Comparison of ENCODE assay signal across 22 cellular contexts in genomic region chr5:178808886-178809285, GRCh38. TPM values are rescaled to one million over a fixed set of nuclear protein-coding genes. Genes with fewer than 3 reads are reported as not detected.
DNase-seq lines count a peak whose midpoint lies in the region; TF ChIP-seq lines count a peak whose summit lies in the region.
"Had no signal": no experiment of that assay in that cellular context is flagged by ENCODE, and none has a peak within 500 bp of the region (broad histone marks: within the 10 kb centered on the region; RNA-seq: fewer than 3 reads in every experiment).

No MANE protein-coding gene starts in this region.

- TF ChIP-seq CTCF in fibroblast of villous mesenchyme (IDR thresholded peaks at IDR 0.05; ENCODE audit: insufficient read depth, low read depth, low read length), result no peak
- TF ChIP-seq CTCF in nephron progenitor cell (IDR thresholded peaks at IDR 0.05), result no peak

- H3K4me1 Mint-ChIP-seq in nephron progenitor cell, result peaks cover 8% of the 10 kb centered on the region
- H3K4me1 Mint-ChIP-seq: CD8-positive, alpha-beta memory T cell had no signal

- peaks cover 7% of the 10 kb centered on the region for H3K27me3 Mint-ChIP-seq in nephron progenitor cell (ENCODE audit: low read depth, poor library complexity)

- no peak overlapping the region for H3K4me3 Mint-ChIP-seq in nephron progenitor cell
- H3K4me3 Mint-ChIP-seq: CD14-positive monocyte; CD4-positive, alpha-beta T cell; CD8-positive, alpha-beta memory T cell; HFFc6 had no signal

- H3K36me3 Mint-ChIP-seq in nephron progenitor cell (ENCODE audit: low read depth), result peaks cover 29% of the 10 kb centered on the region
- H3K36me3 Mint-ChIP-seq: CD14-positive monocyte; CD8-positive, alpha-beta memory T cell had no signal

- DNase-seq in NCI-H2171 treated with DMSO at 0.1 percent for 48 hours (lab: John Stamatoyannopoulos, UW), result peak; percentile 30
- DNase-seq in NCI-H2171 (lab: John Stamatoyannopoulos, UW), result no peak
- peak; percentile 8 for DNase-seq in fibroblast of villous mesenchyme (ENCODE audit: low read depth)
- no peak for DNase-seq in nephron progenitor cell
- no peak for DNase-seq in Ammon's horn (ENCODE audit: low spot score)
- no peak for DNase-seq in HuH-7.5 (ENCODE audit: low spot score)
- DNase-seq in OCI-M2 (lab: John Stamatoyannopoulos, UW; ENCODE audit: unreplicated experiment), result no peak
- DNase-seq in NCI-H345 (lab: John Stamatoyannopoulos, UW), result no peak
- DNase-seq: BE2C; CD4-positive, alpha-beta T cell; CD8-positive, alpha-beta memory T cell; DMS 273 treated with DMSO at 0.1 percent for 48 hours; DMS79; EL; GDM1; GM23248; H7; HCEC 1CT; HFFc6 had no signal

- peaks cover 59% of the 10 kb centered on the region for H3K9me3 Mint-ChIP-seq in nephron progenitor cell
- H3K9me3 Mint-ChIP-seq: CD4-positive, alpha-beta T cell had no signal

- no peak overlapping the region for H3K4me3 ChIP-seq in fibroblast of villous mesenchyme (ENCODE audit: low read depth, low read length)
- H3K4me3 ChIP-seq: BLaER1 treated with 17β-estradiol and CSF1 and Interleukin-3, amounts not matched to agents 10 nM and 100 nM; GM12878; GM23248 had no signal

- peak overlapping the region; percentile 17 for H3K27ac Mint-ChIP-seq in nephron progenitor cell
- H3K27ac Mint-ChIP-seq: CD14-positive monocyte; CD4-positive, alpha-beta T cell; CD8-positive, alpha-beta memory T cell; HFFc6 had no signal

RNA-seq across cellular contexts. Expression of gene ZNF354B, which starts 50.9 kb away (rescaled TPM):
- total RNA-seq in fibroblast of villous mesenchyme, result 10.3 and 12.5 TPM in 2 replicates

Comparison
In these comparisons a context has a peak if more than half of its experiments do, and no peak if none do; other contexts are left out.
1. DNase-seq: peak in NCI-H2171 treated with DMSO at 0.1 percent for 48 hours (single experiment) and fibroblast of villous mesenchyme (single experiment); none in NCI-H2171 (single experiment), nephron progenitor cell (single experiment), Ammon's horn (single experiment), HuH-7.5 (single experiment), OCI-M2 (single experiment) and NCI-H345 (single experiment).